In genomic region chr11:6191733-6192132, GRCh38 we compare ENCODE assay signal across 24 cellular contexts. TPM values are rescaled to one million over a fixed set of nuclear protein-coding genes. Genes with fewer than 3 reads are reported as not detected.
"Had no signal": no experiment of that assay in that cellular context is flagged by ENCODE, and none has a peak within 500 bp of the region (broad histone marks: within the 10 kb centered on the region; RNA-seq: fewer than 3 reads in every experiment).

No MANE protein-coding gene starts in this region.

- H3K9me3 ChIP-seq: ascending aorta, prostate gland, tibial artery had no signal

- H3K36me3 Mint-ChIP-seq: activated naive CD4-positive, alpha-beta T cell treated with anti-CD3 and anti-CD28 coated beads, Interleukin-2, amount 50 U/mL, for 24 hours had no signal

- H3K27ac Mint-ChIP-seq: activated CD4-positive, alpha-beta T cell treated with anti-CD3 and anti-CD28 coated beads, Interleukin-2, amount 10 ng/mL, durations not matched to agents 7 days and 5 days; activated naive CD4-positive, alpha-beta T cell treated with anti-CD3 and anti-CD28 coated beads, Interleukin-2, amount 50 U/mL, for 24 hours had no signal

- H3K9me3 Mint-ChIP-seq: activated CD4-positive, alpha-beta T cell treated with anti-CD3 and anti-CD28 coated beads, Interleukin-2, amount 10 ng/mL, durations not matched to agents 7 days and 5 days; activated naive CD4-positive, alpha-beta T cell treated with anti-CD3 and anti-CD28 coated beads, Interleukin-2, amount 50 U/mL, for 24 hours; neural crest cell had no signal

- H3K4me3 ChIP-seq: ascending aorta, coronary artery, prostate gland, tibial artery had no signal

- H3K36me3 ChIP-seq: ascending aorta, prostate gland, tibial artery had no signal

- ATAC-seq: stimulated activated naive CD8-positive, alpha-beta T cell treated with anti-CD3 and anti-CD28 coated beads, Interleukin-15, Interleukin-2, amounts not matched to agents 100 U/mL and 50 U/mL, for 24 hours had no signal

- H3K27me3 ChIP-seq: ascending aorta, tibial artery had no signal

- H3K4me1 ChIP-seq: ascending aorta, prostate gland, tibial artery had no signal

- H3K27me3 Mint-ChIP-seq: activated CD4-positive, alpha-beta T cell treated with anti-CD3 and anti-CD28 coated beads, Interleukin-2, amount 10 ng/mL, durations not matched to agents 7 days and 5 days; activated naive CD4-positive, alpha-beta T cell treated with anti-CD3 and anti-CD28 coated beads, Interleukin-2, amount 50 U/mL, for 24 hours had no signal

- DNase-seq: activated CD4-positive, alpha-beta T cell treated with anti-CD3 and anti-CD28 coated beads, Interleukin-2, amount 10 ng/mL, durations not matched to agents 7 days and 5 days; activated CD8-positive, alpha-beta memory T cell treated with anti-CD3 and anti-CD28 coated beads, Interleukin-2, amount 50 U/mL, for 48 hours; activated effector memory CD4-positive, alpha-beta T cell treated with anti-CD3 and anti-CD28 coated beads, Interleukin-2, amount 50 U/mL, for 16 hours; activated T-cell treated with anti-CD3 and anti-CD28 coated beads, Interleukin-2, amount 50 U/mL, for 48 hours; foreskin melanocyte; glutamatergic neuron; hypothalamus; islet precursor cell; midbrain; right cardiac atrium; stimulated activated naive CD8-positive, alpha-beta T cell treated with anti-CD3 and anti-CD28 coated beads, Interleukin-15, Interleukin-2, amounts not matched to agents 100 U/mL and 50 U/mL, for 24 hours; substantia nigra; T-helper 9 cell; tibial artery had no signal

- H3K4me3 Mint-ChIP-seq: activated CD4-positive, alpha-beta T cell treated with anti-CD3 and anti-CD28 coated beads, Interleukin-2, amount 10 ng/mL, durations not matched to agents 7 days and 5 days; activated naive CD4-positive, alpha-beta T cell treated with anti-CD3 and anti-CD28 coated beads, Interleukin-2, amount 50 U/mL, for 24 hours; neural crest cell had no signal

- H3K27ac ChIP-seq: ascending aorta, coronary artery, prostate gland, tibial artery had no signal

RNA-seq across cellular contexts. Expression of gene OR52W1, which starts 7.3 kb away (rescaled TPM):
- total RNA-seq: activated CD4-positive, alpha-beta T cell treated with anti-CD3 and anti-CD28 coated beads, Interleukin-2, amount 10 ng/mL, durations not matched to agents 7 days and 5 days; ascending aorta; epithelial cell of proximal tubule; lung microvascular endothelial cell; myocyte; neural crest cell; osteoblast; prostate gland; right cardiac atrium; skeletal muscle tissue had no signal

RNA-seq across cellular contexts. Expression of gene C11orf42, which starts 13.6 kb away (rescaled TPM):
- total RNA-seq: activated CD4-positive, alpha-beta T cell treated with anti-CD3 and anti-CD28 coated beads, Interleukin-2, amount 10 ng/mL, durations not matched to agents 7 days and 5 days; ascending aorta; epithelial cell of proximal tubule; lung microvascular endothelial cell; myocyte; neural crest cell; osteoblast; right cardiac atrium; skeletal muscle tissue had no signal

RNA-seq across cellular contexts. Expression of gene OR52B2, which starts 21.6 kb away (rescaled TPM):
- total RNA-seq: activated CD4-positive, alpha-beta T cell treated with anti-CD3 and anti-CD28 coated beads, Interleukin-2, amount 10 ng/mL, durations not matched to agents 7 days and 5 days; ascending aorta; epithelial cell of proximal tubule; lung microvascular endothelial cell; myocyte; neural crest cell; osteoblast; prostate gland; right cardiac atrium; skeletal muscle tissue had no signal

RNA-seq across cellular contexts. Expression of gene CNGA4, which starts 47.2 kb away (rescaled TPM):
- total RNA-seq: ascending aorta, epithelial cell of proximal tubule, lung microvascular endothelial cell, myocyte, skeletal muscle tissue had no signal
